Comparison of ENCODE assay signal across 28 cellular contexts in the genomic region with DNA sequence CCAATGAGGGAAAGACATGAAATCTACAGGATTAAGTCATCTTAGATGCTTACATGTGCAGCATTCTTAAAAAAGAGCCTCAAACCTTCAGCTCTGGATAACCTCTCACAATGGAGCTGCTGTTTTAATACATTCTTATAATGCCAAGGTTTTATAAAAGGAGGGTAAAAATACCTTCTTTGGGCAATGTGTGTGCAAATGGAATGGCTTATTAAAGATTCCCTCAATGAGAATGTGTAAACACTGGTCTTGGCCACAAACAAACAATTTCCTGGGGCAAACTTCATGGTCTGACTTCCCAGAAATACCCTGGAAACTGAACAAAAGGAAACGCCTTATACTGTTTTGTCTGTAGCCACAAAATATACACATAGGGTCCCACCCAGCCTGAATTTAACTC.
"Had no signal": no experiment of that assay in that cellular context is flagged by ENCODE, and none has a peak within 500 bp of the region (broad histone marks: within the 10 kb centered on the region; RNA-seq: fewer than 3 reads in every experiment).

No MANE protein-coding gene starts in this region.

- FAIRE-seq: small intestine, urothelium cell line had no signal

- H3K4me1 Mint-ChIP-seq: naive thymus-derived CD4-positive, alpha-beta T cell; natural killer cell; nephron progenitor cell; stimulated activated effector memory CD8-positive, alpha-beta T cell treated with anti-CD3 and anti-CD28 coated beads, Interleukin-12 subunit alpha, Interleukin-12 subunit beta, amount 100 ng/mL, for 72 hours; stimulated activated naive B cell treated with anti-CD40 and anti-IgM and Interleukin-4, amounts not matched to agents 10 μg/mL and 1 μg/mL and 100 μg/mL, for 72 hours had no signal

- H3K4me3 ChIP-seq: ovary, prostate gland, right lobe of liver, sigmoid colon, stomach, thoracic aorta, thyroid gland, tibial nerve, upper lobe of left lung, vagina had no signal

- H3K27me3 Mint-ChIP-seq: naive thymus-derived CD4-positive, alpha-beta T cell; stimulated activated naive CD8-positive, alpha-beta T cell treated with anti-CD3 and anti-CD28 coated beads, Interleukin-15, Interleukin-2, amounts not matched to agents 100 ng/mL and 50 ng/mL, for 24 hours had no signal

- H3K27me3 ChIP-seq: ovary, right lobe of liver, sigmoid colon, stomach, thyroid gland, tibial nerve, upper lobe of left lung, vagina had no signal

- H3K27ac Mint-ChIP-seq: naive thymus-derived CD4-positive, alpha-beta T cell; natural killer cell; nephron progenitor cell; stimulated activated effector memory CD8-positive, alpha-beta T cell treated with anti-CD3 and anti-CD28 coated beads, Interleukin-12 subunit alpha, Interleukin-12 subunit beta, amount 100 ng/mL, for 72 hours; stimulated activated naive B cell treated with anti-CD40 and anti-IgM and Interleukin-4, amounts not matched to agents 10 μg/mL and 1 μg/mL and 100 μg/mL, for 72 hours; stimulated activated naive CD8-positive, alpha-beta T cell treated with anti-CD3 and anti-CD28 coated beads, Interleukin-15, Interleukin-2, amounts not matched to agents 100 ng/mL and 50 ng/mL, for 24 hours had no signal

- ATAC-seq: naive thymus-derived CD4-positive, alpha-beta T cell; natural killer cell; right cardiac atrium; right lobe of liver; stimulated activated effector memory CD8-positive, alpha-beta T cell treated with anti-CD3 and anti-CD28 coated beads, Interleukin-12 subunit alpha, Interleukin-12 subunit beta, amount 100 ng/mL, for 72 hours; stimulated activated naive B cell treated with anti-CD40 and anti-IgM and Interleukin-4, amounts not matched to agents 10 μg/mL and 1 μg/mL and 100 μg/mL, for 72 hours had no signal

- H3K27ac ChIP-seq: ovary, prostate gland, right lobe of liver, sigmoid colon, stomach, thoracic aorta, thyroid gland, tibial nerve, upper lobe of left lung, vagina had no signal

- H3K4me1 ChIP-seq: prostate gland, right lobe of liver, stomach, thyroid gland, upper lobe of left lung, vagina had no signal

- DNase-seq: naive thymus-derived CD4-positive, alpha-beta T cell; natural killer cell; nephron progenitor cell; occipital lobe; ovary; retina; right cardiac atrium; right lobe of liver; sigmoid colon; small intestine; stimulated activated CD4-positive, alpha-beta T cell treated with anti-CD3 and anti-CD28 coated beads, Interleukin-15, amount 100 ng/mL, for 24 hours; stimulated activated CD4-positive, alpha-beta T cell treated with anti-CD3 and anti-CD28 coated beads, Interleukin-2, amount 100 ng/mL, for 24 hours; stimulated activated CD4-positive, alpha-beta T cell treated with anti-CD3 and anti-CD28 coated beads, Interleukin-2, amount 100 ng/mL, for 48 hours; stimulated activated CD4-positive, alpha-beta T cell treated with anti-CD3 and anti-CD28 coated beads, Interleukin-4, amount 100 ng/mL, for 24 hours; stimulated activated naive B cell treated with anti-CD40 and anti-IgM and Interleukin-4, amounts not matched to agents 10 μg/mL and 1 μg/mL and 100 μg/mL, for 72 hours; stimulated activated naive CD4-positive, alpha-beta T cell treated with Interleukin-2 at 50 U/mL for 16 hours; stomach; thyroid gland; trophoblast cell; upper lobe of left lung had no signal

- H3K4me3 Mint-ChIP-seq: naive thymus-derived CD4-positive, alpha-beta T cell; natural killer cell; nephron progenitor cell; neural crest cell; stimulated activated effector memory CD8-positive, alpha-beta T cell treated with anti-CD3 and anti-CD28 coated beads, Interleukin-12 subunit alpha, Interleukin-12 subunit beta, amount 100 ng/mL, for 72 hours; stimulated activated naive B cell treated with anti-CD40 and anti-IgM and Interleukin-4, amounts not matched to agents 10 μg/mL and 1 μg/mL and 100 μg/mL, for 72 hours; stimulated activated naive CD8-positive, alpha-beta T cell treated with anti-CD3 and anti-CD28 coated beads, Interleukin-15, Interleukin-2, amounts not matched to agents 100 ng/mL and 50 ng/mL, for 24 hours had no signal

- H3K36me3 Mint-ChIP-seq: naive thymus-derived CD4-positive, alpha-beta T cell; natural killer cell; stimulated activated effector memory CD8-positive, alpha-beta T cell treated with anti-CD3 and anti-CD28 coated beads, Interleukin-12 subunit alpha, Interleukin-12 subunit beta, amount 100 ng/mL, for 72 hours; stimulated activated naive B cell treated with anti-CD40 and anti-IgM and Interleukin-4, amounts not matched to agents 10 μg/mL and 1 μg/mL and 100 μg/mL, for 72 hours had no signal

- H3K36me3 ChIP-seq: ovary, prostate gland, right lobe of liver, sigmoid colon, stomach, thoracic aorta, thyroid gland, tibial nerve, upper lobe of left lung, vagina had no signal

- H3K9me3 ChIP-seq: ovary, prostate gland, right lobe of liver, sigmoid colon, stomach, thoracic aorta, thyroid gland, tibial nerve, upper lobe of left lung, vagina had no signal

- H3K9me3 Mint-ChIP-seq: nephron progenitor cell; neural crest cell; stimulated activated effector memory CD8-positive, alpha-beta T cell treated with anti-CD3 and anti-CD28 coated beads, Interleukin-12 subunit alpha, Interleukin-12 subunit beta, amount 100 ng/mL, for 72 hours; stimulated activated naive B cell treated with anti-CD40 and anti-IgM and Interleukin-4, amounts not matched to agents 10 μg/mL and 1 μg/mL and 100 μg/mL, for 72 hours; stimulated activated naive CD8-positive, alpha-beta T cell treated with anti-CD3 and anti-CD28 coated beads, Interleukin-15, Interleukin-2, amounts not matched to agents 100 ng/mL and 50 ng/mL, for 24 hours had no signal
